17 cellular contexts compared by ENCODE assay signal in genomic region chr3:173660645-173661299, GRCh38.
DNase-seq lines count a peak whose midpoint lies in the region; ATAC-seq and TF ChIP-seq lines count a peak whose summit lies in the region.
"Had no signal": no experiment of that assay in that cellular context is flagged by ENCODE, and none has a peak within 500 bp of the region (broad histone marks: within the 10 kb centered on the region; RNA-seq: fewer than 3 reads in every experiment).

No MANE protein-coding gene starts in this region.

- no peak for TF ChIP-seq RAD21 in SK-N-SH (IDR thresholded peaks at IDR 0.05; ENCODE audit: low read length)

- no peaks in the 10 kb centered on the region for H3K27me3 ChIP-seq in SK-N-SH (ENCODE audit: insufficient read depth)
- H3K27me3 ChIP-seq: BLaER1, ovary, vagina had no signal

- ATAC-seq in GM21619 (IDR thresholded peaks at IDR 0.05; ENCODE audit: unreplicated experiment): no peak

- peak overlapping the region; percentile 43; the same call in 1 of the 2 replicates for H2AFZ ChIP-seq in SK-N-SH (ENCODE audit: low read depth)

- 14% methylated on average over 3 of the region's 3 CpGs for WGBS in SK-N-SH (ENCODE audit: low lambda C conversion rate)

- H3K79me2 ChIP-seq in SK-N-SH (ENCODE audit: insufficient read depth): no peaks in the 10 kb centered on the region

- H3K9me2 ChIP-seq in SK-N-SH: no peaks in the 10 kb centered on the region

- CTCF ChIA-PET in SK-N-SH (lab: Yijun Ruan, JAX): no interaction called here

- no peaks in the 10 kb centered on the region for H3K36me3 ChIP-seq in SK-N-SH (replicated peaks in 1 of 2; ENCODE audit: control insufficient read depth in 1 of 2, insufficient read depth in 2 of 2, low read length in 1 of 2)
- H3K36me3 ChIP-seq: BLaER1, ovary, vagina had no signal

- POLR2A ChIA-PET in SK-N-SH (lab: Yijun Ruan, JAX): no interaction called here

- H4K20me1 ChIP-seq in SK-N-SH (ENCODE audit: insufficient read depth): no peaks in the 10 kb centered on the region
- H4K20me1 ChIP-seq: BLaER1 had no signal

- peaks cover 19% of the 10 kb centered on the region for H3F3A ChIP-seq in SK-N-SH (replicated peaks; ENCODE audit: insufficient read depth)

- DNase-seq in DMS79 treated with DMSO at 0.1 percent for 48 hours (lab: John Stamatoyannopoulos, UW) (peak; percentile 26), HS-27A (ENCODE audit: low read depth) (peak; percentile 3), SK-N-SH (no peak), kidney tubule cell (ENCODE audit: low spot score) (peak; percentile 51), GM19238 (ENCODE audit: insufficient read length, low spot score) (no peak), NCI-H2171 treated with DMSO at 0.1 percent for 48 hours (lab: John Stamatoyannopoulos, UW) (no peak), GM10266 (ENCODE audit: extremely low spot score) (no peak)
- DNase-seq: activated CD4-positive, alpha-beta T cell treated with anti-CD3 and anti-CD28 coated beads, Interleukin-2, amount 50 U/mL, for 4 hours; activated naive CD8-positive, alpha-beta T cell treated with anti-CD3 and anti-CD28 coated beads for 36 hours; activated T-cell treated with anti-CD3 and anti-CD28 coated beads, Interleukin-2, amount 50 U/mL, for 24 hours; glutamatergic neuron; islet precursor cell; ovary; small intestine had no signal

- peak overlapping the region; percentile 22 to 50; a peak in 3 of 4 replicates for H3K27ac ChIP-seq in SK-N-SH (ENCODE audit: low read depth in 2 of 2, low read length in 1 of 2)
- H3K27ac ChIP-seq: BLaER1, ovary, vagina had no signal

- H3K9ac ChIP-seq in SK-N-SH: peak overlapping the region; percentile 27; the same call in 1 of the 2 replicates
- H3K9ac ChIP-seq: BLaER1 had no signal

- H3K4me1 ChIP-seq in SK-N-SH (ENCODE audit: control insufficient read depth in 1 of 2, insufficient read depth in 2 of 2, low read depth in 1 of 2, low read length in 1 of 2): peaks cover 0 to 3% of the 10 kb centered on the region in 2 experiments; a peak in 1 of 4 replicates
- H3K4me1 ChIP-seq: BLaER1, vagina had no signal

- no peak overlapping the region for H3K4me3 ChIP-seq in SK-N-SH (ENCODE audit: low read depth in 2 of 2, low read length in 1 of 2)
- H3K4me3 ChIP-seq: BLaER1, ovary, vagina had no signal

- no peaks in the 10 kb centered on the region for H3K9me3 ChIP-seq in SK-N-SH
- H3K9me3 ChIP-seq: BLaER1, ovary, vagina had no signal

- TF ChIP-seq CTCF in SK-N-SH (IDR thresholded peaks at IDR 0.05) (no peak), GM10266 (IDR thresholded peaks at IDR 0.05; ENCODE audit: control insufficient read depth, insufficient read depth, low read depth, missing control alignments) (no peak)

- TF ChIP-seq EP300 in SK-N-SH (IDR thresholded peaks at IDR 0.05; ENCODE audit: borderline replicate concordance in 1 of 2, low read depth in 1 of 2, low read length in 1 of 2): peak in 1 of 2 experiments; percentile 57; a peak in 1 of 4 replicates

- peak overlapping the region; percentile 58 for H3K4me2 ChIP-seq in SK-N-SH
- H3K4me2 ChIP-seq: BLaER1 had no signal

TF ChIP-seq in SK-N-SH, 30 proteins besides CTCF, POLR2A, EP300 and RAD21:
- TF ChIP-seq PBX3 (IDR thresholded peaks at IDR 0.05): peak; percentile 35; the same call in 1 of the 2 replicates
- TF ChIP-seq TEAD4 (IDR thresholded peaks at IDR 0.05; ENCODE audit: borderline replicate concordance, insufficient read depth): 0 out of 2 replicates have a peak, but pooled peaks have one; percentile 20
- TF ChIP-seq FOXJ3 (CRISPR knock-in tag; IDR thresholded peaks at IDR 0.05): no peak
- TF ChIP-seq JUND (IDR thresholded peaks at IDR 0.05): peak; percentile 56
- no peak for TF ChIP-seq MAX (IDR thresholded peaks at IDR 0.05; ENCODE audit: low read depth)
- no peak for TF ChIP-seq USF2 (IDR thresholded peaks at IDR 0.05; ENCODE audit: borderline replicate concordance, low read depth, low read length)
- no peak for TF ChIP-seq MXI1 (IDR thresholded peaks at IDR 0.05; ENCODE audit: low read depth, low read length)
- no peak for TF ChIP-seq USF1 (IDR thresholded peaks at IDR 0.05; ENCODE audit: borderline replicate concordance, low read depth)
- TF ChIP-seq TCF12 (IDR thresholded peaks at IDR 0.05): peak; percentile 56
- no peak for TF ChIP-seq ELF1 (IDR thresholded peaks at IDR 0.05)
- peak; percentile 49 for TF ChIP-seq NFIC (IDR thresholded peaks at IDR 0.05; ENCODE audit: borderline replicate concordance)
- TF ChIP-seq RCOR1 (IDR thresholded peaks at IDR 0.05; ENCODE audit: low read length): no peak
- TF ChIP-seq FOSL2 (IDR thresholded peaks at IDR 0.05; ENCODE audit: borderline replicate concordance, low read depth): peak; percentile 49; the same call in 1 of the 2 replicates

Comparison
In these comparisons a context has a peak if more than half of its experiments do, and no peak if none do; other contexts are left out.
1. DNase-seq: peak in DMS79 treated with DMSO at 0.1 percent for 48 hours (single experiment), HS-27A (single experiment) and kidney tubule cell (single experiment); none in SK-N-SH (single experiment), GM19238 (single experiment), NCI-H2171 treated with DMSO at 0.1 percent for 48 hours (single experiment) and GM10266 (single experiment).